Comparison of ENCODE assay signal across 8 cellular contexts in genomic region chr19:17214531-17215124, GRCh38. TPM values are rescaled to one million over a fixed set of nuclear protein-coding genes. Genes with fewer than 3 reads are reported as not detected.
A peak's percentile ranks its signal among the peaks of the same experiment; 100 is the strongest.
DNase-seq lines count a peak whose midpoint lies in the region; ATAC-seq, FAIRE-seq and TF ChIP-seq lines count a peak whose summit lies in the region.

No MANE protein-coding gene starts in this region.

- H3K36me3 Mint-ChIP-seq in T-helper 2 cell treated with Interferon-gamma antibody and Interleukin-4, amounts not matched to agents 5 μg/mL and 100 μg/mL, for 36 hours (ENCODE audit: low read depth): peaks cover 45% of the 10 kb centered on the region
- H3K36me3 Mint-ChIP-seq in activated T-helper 17 cell treated with anti-CD3 and anti-CD28 coated beads, Interleukin-2, amount 50 U/mL, for 72 hours (ENCODE audit: low read depth): peaks cover 73% of the 10 kb centered on the region
- H3K36me3 Mint-ChIP-seq in immature natural killer cell: peaks cover 20 to 29% (median 24%) of the 10 kb centered on the region in 3 donors

- no peaks in the 10 kb centered on the region for H3K27me3 Mint-ChIP-seq in T-helper 2 cell treated with Interferon-gamma antibody and Interleukin-4, amounts not matched to agents 5 μg/mL and 100 μg/mL, for 36 hours (ENCODE audit: low read depth)
- no peaks in the 10 kb centered on the region for H3K27me3 Mint-ChIP-seq in activated T-helper 17 cell treated with anti-CD3 and anti-CD28 coated beads, Interleukin-2, amount 50 U/mL, for 72 hours
- peaks cover 3 to 6% (median 5%) of the 10 kb centered on the region in 3 donors for H3K27me3 Mint-ChIP-seq in immature natural killer cell (ENCODE audit: low read depth in 3 of 3)

- H3K27ac Mint-ChIP-seq in T-helper 2 cell treated with Interferon-gamma antibody and Interleukin-4, amounts not matched to agents 5 μg/mL and 100 μg/mL, for 36 hours: peak overlapping the region; percentile 96
- H3K27ac Mint-ChIP-seq in activated T-helper 17 cell treated with anti-CD3 and anti-CD28 coated beads, Interleukin-2, amount 50 U/mL, for 72 hours: peak overlapping the region; percentile 95
- peak overlapping the region; percentile 94 to 99 (median 98) for H3K27ac Mint-ChIP-seq in immature natural killer cell

- no peak for ATAC-seq in activated T-helper 17 cell treated with anti-CD3 and anti-CD28 coated beads, Interleukin-2, amount 50 U/mL, for 72 hours (replicated peaks)
- no peak for ATAC-seq in GM21737 (IDR thresholded peaks at IDR 0.05; ENCODE audit: unreplicated experiment)

- FAIRE-seq in D721Med (lab: Jason Lieb, UNC): no peak

- no peak for DNase-seq in T-helper 2 cell treated with Interferon-gamma antibody and Interleukin-4, amounts not matched to agents 5 μg/mL and 100 μg/mL, for 36 hours (ENCODE audit: low spot score)
- DNase-seq in T-helper 2 cell (no peak), immature natural killer cell (no peak), substantia nigra (lab: John Stamatoyannopoulos, UW) (peak in 2 of 49 donors; percentile 44 to 52), SHP77 treated with DMSO at 0.1 percent for 48 hours (lab: John Stamatoyannopoulos, UW) (no peak), D721Med (ENCODE audit: insufficient read length, low spot score) (no peak)

- peak overlapping the region; percentile 93 for H3K27ac ChIP-seq in substantia nigra (ENCODE audit: low read depth, low read length, poor library complexity, severe bottlenecking)

- no peak for TF ChIP-seq CTCF in D721Med (IDR thresholded peaks at IDR 0.05; ENCODE audit: insufficient read depth, missing control alignments)

- H3K9me3 Mint-ChIP-seq in T-helper 2 cell treated with Interferon-gamma antibody and Interleukin-4, amounts not matched to agents 5 μg/mL and 100 μg/mL, for 36 hours: no peaks in the 10 kb centered on the region
- H3K9me3 Mint-ChIP-seq in activated T-helper 17 cell treated with anti-CD3 and anti-CD28 coated beads, Interleukin-2, amount 50 U/mL, for 72 hours: no peaks in the 10 kb centered on the region
- H3K9me3 Mint-ChIP-seq in immature natural killer cell: no peaks in the 10 kb centered on the region

- peak overlapping the region; percentile 83 for H3K4me3 Mint-ChIP-seq in T-helper 2 cell treated with Interferon-gamma antibody and Interleukin-4, amounts not matched to agents 5 μg/mL and 100 μg/mL, for 36 hours
- peak overlapping the region; percentile 86 for H3K4me3 Mint-ChIP-seq in activated T-helper 17 cell treated with anti-CD3 and anti-CD28 coated beads, Interleukin-2, amount 50 U/mL, for 72 hours
- peak overlapping the region; percentile 81 to 97 (median 96) for H3K4me3 Mint-ChIP-seq in immature natural killer cell

- peaks cover 14% of the 10 kb centered on the region for H3K4me1 Mint-ChIP-seq in T-helper 2 cell treated with Interferon-gamma antibody and Interleukin-4, amounts not matched to agents 5 μg/mL and 100 μg/mL, for 36 hours (ENCODE audit: low read depth)
- H3K4me1 Mint-ChIP-seq in activated T-helper 17 cell treated with anti-CD3 and anti-CD28 coated beads, Interleukin-2, amount 50 U/mL, for 72 hours: peaks cover 5% of the 10 kb centered on the region
- H3K4me1 Mint-ChIP-seq in immature natural killer cell: peaks cover 12 to 14% of the 10 kb centered on the region in 2 donors

RNA-seq across cellular contexts. Expression of gene USE1, which starts 0.5 kb away (rescaled TPM):
- 10 to 100 TPM; 27.8 to 30.6 TPM for total RNA-seq in activated T-helper 17 cell treated with anti-CD3 and anti-CD28 coated beads, Interleukin-2, amount 50 U/mL, for 72 hours
- polyA plus RNA-seq in immature natural killer cell: 10 to 100 TPM; 35.4 to 42.0 (median 38.8) TPM

RNA-seq across cellular contexts. Expression of gene OCEL1, which starts 11.4 kb away (rescaled TPM):
- 10 to 100 TPM; 14.1 to 17.6 TPM for total RNA-seq in activated T-helper 17 cell treated with anti-CD3 and anti-CD28 coated beads, Interleukin-2, amount 50 U/mL, for 72 hours
- polyA plus RNA-seq in immature natural killer cell: 10 to 100 TPM; 31.4 to 51.3 (median 42.3) TPM

RNA-seq across cellular contexts. Expression of gene NR2F6, which starts 31.1 kb away (rescaled TPM):
- total RNA-seq in activated T-helper 17 cell treated with anti-CD3 and anti-CD28 coated beads, Interleukin-2, amount 50 U/mL, for 72 hours: 1 to 10 TPM; 6.8 to 9.2 TPM
- 1 to 10 TPM in 1 of 3 donors, under 1 TPM in 2; 0.67 to 1.4 (median 0.94) TPM for polyA plus RNA-seq in immature natural killer cell

RNA-seq across cellular contexts. Expression of gene USHBP1, which starts 49.9 kb away (rescaled TPM):
- under 1 TPM; 0.26 to 0.48 TPM for total RNA-seq in activated T-helper 17 cell treated with anti-CD3 and anti-CD28 coated beads, Interleukin-2, amount 50 U/mL, for 72 hours
- not detected for polyA plus RNA-seq in immature natural killer cell

RNA-seq across cellular contexts. Expression of gene BABAM1, which starts 52.6 kb away (rescaled TPM):
- 100 to 1,000 TPM in 1 of 2 donors, 10 to 100 TPM in 1; 73.4 to 115 TPM for total RNA-seq in activated T-helper 17 cell treated with anti-CD3 and anti-CD28 coated beads, Interleukin-2, amount 50 U/mL, for 72 hours
- 100 to 1,000 TPM; 135 to 218 (median 141) TPM for polyA plus RNA-seq in immature natural killer cell
